27 cellular contexts compared by ENCODE assay signal in genomic region chr18:21398121-21398520, GRCh38.
"Had no signal": no experiment of that assay in that cellular context is flagged by ENCODE, and none has a peak within 500 bp of the region (broad histone marks: within the 10 kb centered on the region; RNA-seq: fewer than 3 reads in every experiment).

No MANE protein-coding gene starts in this region.

- H3K4me1 ChIP-seq: parathyroid adenoma, psoas muscle, right lobe of liver, sigmoid colon, stomach, thyroid gland, tibial nerve, upper lobe of left lung, vagina had no signal

- H3K9me3 ChIP-seq: ovary, psoas muscle, right lobe of liver, sigmoid colon, stomach, thoracic aorta, thyroid gland, tibial nerve, upper lobe of left lung, vagina had no signal

- H3K4me1 Mint-ChIP-seq: neural crest cell; stimulated activated effector memory CD8-positive, alpha-beta T cell treated with anti-CD3 and anti-CD28 coated beads, Interleukin-12 subunit alpha, Interleukin-12 subunit beta, amount 100 ng/mL, for 72 hours; stimulated activated naive B cell treated with anti-CD40 and anti-IgM and Interleukin-4, amounts not matched to agents 10 μg/mL and 1 μg/mL and 100 μg/mL, for 72 hours had no signal

- H3K79me2 ChIP-seq: parathyroid adenoma had no signal

- H3K4me3 Mint-ChIP-seq: natural killer cell treated with Interleukin-12 subunit alpha and Interleukin-12 subunit beta and Interleukin-15 and Interleukin-18, amount 100 ng/mL, for 72 hours; nephron progenitor cell; neural crest cell; stimulated activated effector memory CD8-positive, alpha-beta T cell treated with anti-CD3 and anti-CD28 coated beads, Interleukin-12 subunit alpha, Interleukin-12 subunit beta, amount 100 ng/mL, for 72 hours; stimulated activated naive B cell treated with anti-CD40 and anti-IgM and Interleukin-4, amounts not matched to agents 10 μg/mL and 1 μg/mL and 100 μg/mL, for 72 hours; stimulated activated naive CD8-positive, alpha-beta T cell treated with anti-CD3 and anti-CD28 coated beads, Interleukin-15, Interleukin-2, amounts not matched to agents 100 ng/mL and 50 ng/mL, for 24 hours had no signal

- H3K27ac Mint-ChIP-seq: natural killer cell treated with Interleukin-12 subunit alpha and Interleukin-12 subunit beta and Interleukin-15 and Interleukin-18, amount 100 ng/mL, for 72 hours; nephron progenitor cell; progenitor cell of endocrine pancreas; stimulated activated effector memory CD8-positive, alpha-beta T cell treated with anti-CD3 and anti-CD28 coated beads, Interleukin-12 subunit alpha, Interleukin-12 subunit beta, amount 100 ng/mL, for 72 hours; stimulated activated naive B cell treated with anti-CD40 and anti-IgM and Interleukin-4, amounts not matched to agents 10 μg/mL and 1 μg/mL and 100 μg/mL, for 72 hours; stimulated activated naive CD8-positive, alpha-beta T cell treated with anti-CD3 and anti-CD28 coated beads, Interleukin-15, Interleukin-2, amounts not matched to agents 100 ng/mL and 50 ng/mL, for 24 hours had no signal

- H3K9me3 Mint-ChIP-seq: natural killer cell treated with Interleukin-12 subunit alpha and Interleukin-12 subunit beta and Interleukin-15 and Interleukin-18, amount 100 ng/mL, for 72 hours; nephron progenitor cell; stimulated activated effector memory CD8-positive, alpha-beta T cell treated with anti-CD3 and anti-CD28 coated beads, Interleukin-12 subunit alpha, Interleukin-12 subunit beta, amount 100 ng/mL, for 72 hours; stimulated activated naive B cell treated with anti-CD40 and anti-IgM and Interleukin-4, amounts not matched to agents 10 μg/mL and 1 μg/mL and 100 μg/mL, for 72 hours; stimulated activated naive CD8-positive, alpha-beta T cell treated with anti-CD3 and anti-CD28 coated beads, Interleukin-15, Interleukin-2, amounts not matched to agents 100 ng/mL and 50 ng/mL, for 24 hours had no signal

- H3K36me3 ChIP-seq: ovary, right lobe of liver, sigmoid colon, stomach, thoracic aorta, thyroid gland, tibial nerve, upper lobe of left lung, vagina had no signal

- H3K9ac ChIP-seq: parathyroid adenoma had no signal

- H3K36me3 Mint-ChIP-seq: natural killer cell treated with Interleukin-12 subunit alpha and Interleukin-12 subunit beta and Interleukin-15 and Interleukin-18, amount 100 ng/mL, for 72 hours; stimulated activated effector memory CD8-positive, alpha-beta T cell treated with anti-CD3 and anti-CD28 coated beads, Interleukin-12 subunit alpha, Interleukin-12 subunit beta, amount 100 ng/mL, for 72 hours; stimulated activated naive B cell treated with anti-CD40 and anti-IgM and Interleukin-4, amounts not matched to agents 10 μg/mL and 1 μg/mL and 100 μg/mL, for 72 hours had no signal

- H2AFZ ChIP-seq: parathyroid adenoma had no signal

- H3K4me3 ChIP-seq: ovary, psoas muscle, right lobe of liver, sigmoid colon, stomach, thoracic aorta, thyroid gland, tibial nerve, upper lobe of left lung, vagina had no signal

- ATAC-seq: natural killer cell treated with Interleukin-12 subunit alpha and Interleukin-12 subunit beta and Interleukin-15 and Interleukin-18, amount 100 ng/mL, for 72 hours; psoas muscle; right cardiac atrium; right lobe of liver; stimulated activated effector memory CD8-positive, alpha-beta T cell treated with anti-CD3 and anti-CD28 coated beads, Interleukin-12 subunit alpha, Interleukin-12 subunit beta, amount 100 ng/mL, for 72 hours; stimulated activated naive B cell treated with anti-CD40 and anti-IgM and Interleukin-4, amounts not matched to agents 10 μg/mL and 1 μg/mL and 100 μg/mL, for 72 hours had no signal

- H3K27me3 Mint-ChIP-seq: progenitor cell of endocrine pancreas had no signal

- H3K27ac ChIP-seq: ovary, parathyroid adenoma, psoas muscle, right lobe of liver, sigmoid colon, stomach, thoracic aorta, thyroid gland, tibial nerve, upper lobe of left lung, vagina had no signal

- DNase-seq: nephron progenitor cell; occipital lobe; ovary; posterior cingulate gyrus; psoas muscle; right cardiac atrium; right lobe of liver; sigmoid colon; small intestine; stimulated activated CD4-positive, alpha-beta T cell treated with anti-CD3 and anti-CD28 coated beads, Interleukin-15, amount 100 ng/mL, for 24 hours; stimulated activated CD4-positive, alpha-beta T cell treated with anti-CD3 and anti-CD28 coated beads, Interleukin-2, amount 100 ng/mL, for 24 hours; stimulated activated CD4-positive, alpha-beta T cell treated with anti-CD3 and anti-CD28 coated beads, Interleukin-2, amount 100 ng/mL, for 48 hours; stimulated activated CD4-positive, alpha-beta T cell treated with anti-CD3 and anti-CD28 coated beads, Interleukin-4, amount 100 ng/mL, for 24 hours; stimulated activated naive B cell treated with anti-CD40 and anti-IgM and Interleukin-4, amounts not matched to agents 10 μg/mL and 1 μg/mL and 100 μg/mL, for 72 hours; stimulated activated naive CD4-positive, alpha-beta T cell treated with Interleukin-2 at 50 U/mL for 16 hours; stomach; thyroid gland; upper lobe of left lung had no signal

- H3K27me3 ChIP-seq: ovary, right lobe of liver, sigmoid colon, stomach, thyroid gland, tibial nerve, upper lobe of left lung, vagina had no signal
